Comparison of ENCODE assay signal across 28 cellular contexts in genomic region chr2:114919985-114920384, GRCh38.
"Had no signal": no experiment of that assay in that cellular context is flagged by ENCODE, and none has a peak within 500 bp of the region (broad histone marks: within the 10 kb centered on the region; RNA-seq: fewer than 3 reads in every experiment).

No MANE protein-coding gene starts in this region.

- ATAC-seq: stimulated activated effector memory CD8-positive, alpha-beta T cell treated with anti-CD3 and anti-CD28 coated beads, Interleukin-12 subunit alpha, Interleukin-12 subunit beta, amount 100 ng/mL, for 72 hours; stimulated activated memory B cell treated with anti-CD40 and anti-IgM and Interleukin-4, amounts not matched to agents 10 μg/mL and 1 μg/mL and 100 μg/mL, for 72 hours; stimulated activated naive B cell treated with anti-CD40 and anti-IgM and Interleukin-4, amounts not matched to agents 10 μg/mL and 1 μg/mL and 100 μg/mL, for 72 hours; stimulated activated naive CD8-positive, alpha-beta T cell treated with anti-CD3 and anti-CD28 coated beads, Interleukin-15, amount 100 ng/mL, for 72 hours; stimulated activated naive CD8-positive, alpha-beta T cell treated with anti-CD3 and anti-CD28 coated beads, Interleukin-15, Interleukin-2, amounts not matched to agents 100 U/mL and 50 U/mL, for 24 hours; upper lobe of right lung had no signal

- H3K27me3 Mint-ChIP-seq: stimulated activated memory B cell treated with anti-CD40 and anti-IgM and Interleukin-4, amounts not matched to agents 10 μg/mL and 1 μg/mL and 100 μg/mL, for 72 hours; stimulated activated naive B cell treated with anti-CD40 and anti-IgM and Interleukin-4, amounts not matched to agents 10 μg/mL and 1 μg/mL and 100 μg/mL, for 72 hours; stimulated activated naive CD8-positive, alpha-beta T cell treated with anti-CD3 and anti-CD28 coated beads, Interleukin-15, amount 100 ng/mL, for 72 hours; stimulated activated naive CD8-positive, alpha-beta T cell treated with anti-CD3 and anti-CD28 coated beads, Interleukin-15, Interleukin-2, amounts not matched to agents 100 ng/mL and 50 ng/mL, for 24 hours had no signal

- H3K27ac ChIP-seq: stomach, suprapubic skin, testis, thoracic aorta, thyroid gland, tibial artery, tibial nerve, transverse colon, upper lobe of left lung, upper lobe of right lung, uterus, vagina had no signal

- H3K27ac Mint-ChIP-seq: stimulated activated effector memory CD8-positive, alpha-beta T cell treated with anti-CD3 and anti-CD28 coated beads, Interleukin-12 subunit alpha, Interleukin-12 subunit beta, amount 100 ng/mL, for 72 hours; stimulated activated memory B cell treated with anti-CD40 and anti-IgM and Interleukin-4, amounts not matched to agents 10 μg/mL and 1 μg/mL and 100 μg/mL, for 72 hours; stimulated activated naive B cell treated with anti-CD40 and anti-IgM and Interleukin-4, amounts not matched to agents 10 μg/mL and 1 μg/mL and 100 μg/mL, for 72 hours; stimulated activated naive CD8-positive, alpha-beta T cell treated with anti-CD3 and anti-CD28 coated beads, Interleukin-15, amount 100 ng/mL, for 72 hours; stimulated activated naive CD8-positive, alpha-beta T cell treated with anti-CD3 and anti-CD28 coated beads, Interleukin-15, Interleukin-2, amounts not matched to agents 100 ng/mL and 50 ng/mL, for 24 hours; type B pancreatic cell had no signal

- H3K4me3 Mint-ChIP-seq: stimulated activated effector memory CD8-positive, alpha-beta T cell treated with anti-CD3 and anti-CD28 coated beads, Interleukin-12 subunit alpha, Interleukin-12 subunit beta, amount 100 ng/mL, for 72 hours; stimulated activated memory B cell treated with anti-CD40 and anti-IgM and Interleukin-4, amounts not matched to agents 10 μg/mL and 1 μg/mL and 100 μg/mL, for 72 hours; stimulated activated naive B cell treated with anti-CD40 and anti-IgM and Interleukin-4, amounts not matched to agents 10 μg/mL and 1 μg/mL and 100 μg/mL, for 72 hours; stimulated activated naive CD8-positive, alpha-beta T cell treated with anti-CD3 and anti-CD28 coated beads, Interleukin-15, amount 100 ng/mL, for 72 hours; stimulated activated naive CD8-positive, alpha-beta T cell treated with anti-CD3 and anti-CD28 coated beads, Interleukin-15, Interleukin-2, amounts not matched to agents 100 ng/mL and 50 ng/mL, for 24 hours; type B pancreatic cell had no signal

- H3K36me3 Mint-ChIP-seq: stimulated activated effector memory CD8-positive, alpha-beta T cell treated with anti-CD3 and anti-CD28 coated beads, Interleukin-12 subunit alpha, Interleukin-12 subunit beta, amount 100 ng/mL, for 72 hours; stimulated activated memory B cell treated with anti-CD40 and anti-IgM and Interleukin-4, amounts not matched to agents 10 μg/mL and 1 μg/mL and 100 μg/mL, for 72 hours; stimulated activated naive B cell treated with anti-CD40 and anti-IgM and Interleukin-4, amounts not matched to agents 10 μg/mL and 1 μg/mL and 100 μg/mL, for 72 hours; type B pancreatic cell had no signal

- H3K4me3 ChIP-seq: stomach, suprapubic skin, testis, thoracic aorta, thyroid gland, tibial artery, tibial nerve, transverse colon, upper lobe of left lung, upper lobe of right lung, uterus, vagina had no signal

- H3K4me1 ChIP-seq: stomach, suprapubic skin, testis, thyroid gland, tibial artery, tibial nerve, transverse colon, upper lobe of left lung, upper lobe of right lung, uterus, vagina had no signal

- H3K9me3 ChIP-seq: suprapubic skin, testis, thoracic aorta, thyroid gland, tibial artery, transverse colon, upper lobe of left lung, upper lobe of right lung, uterus, vagina had no signal

- H3K4me1 Mint-ChIP-seq: stimulated activated effector memory CD8-positive, alpha-beta T cell treated with anti-CD3 and anti-CD28 coated beads, Interleukin-12 subunit alpha, Interleukin-12 subunit beta, amount 100 ng/mL, for 72 hours; stimulated activated memory B cell treated with anti-CD40 and anti-IgM and Interleukin-4, amounts not matched to agents 10 μg/mL and 1 μg/mL and 100 μg/mL, for 72 hours; stimulated activated naive B cell treated with anti-CD40 and anti-IgM and Interleukin-4, amounts not matched to agents 10 μg/mL and 1 μg/mL and 100 μg/mL, for 72 hours; stimulated activated naive CD8-positive, alpha-beta T cell treated with anti-CD3 and anti-CD28 coated beads, Interleukin-15, amount 100 ng/mL, for 72 hours had no signal

- H3K36me3 ChIP-seq: stomach, suprapubic skin, thoracic aorta, thyroid gland, tibial artery, tibial nerve, transverse colon, upper lobe of left lung, upper lobe of right lung, uterus, vagina had no signal

- DNase-seq: stimulated activated CD4-positive, alpha-beta T cell treated with anti-CD3 and anti-CD28 coated beads, Interleukin-2, amount 100 ng/mL, for 48 hours; stimulated activated CD4-positive, alpha-beta T cell treated with anti-CD3 and anti-CD28 coated beads, Interleukin-4, amount 100 ng/mL, for 1 hour; stimulated activated CD4-positive, alpha-beta T cell treated with anti-CD3 and anti-CD28 coated beads, Interleukin-4, amount 100 ng/mL, for 24 hours; stimulated activated CD4-positive, alpha-beta T cell treated with anti-CD3 and anti-CD28 coated beads, Interleukin-4, amount 100 ng/mL, for 4 hours; stimulated activated CD8-positive, alpha-beta memory T cell treated with anti-CD3 and anti-CD28 coated beads, Interleukin-4, amount 100 ng/mL, for 48 hours; stimulated activated naive B cell treated with anti-CD40 and anti-IgM and Interleukin-4, amounts not matched to agents 10 μg/mL and 1 μg/mL and 100 μg/mL, for 72 hours; stimulated activated naive CD4-positive, alpha-beta T cell; stimulated activated naive CD4-positive, alpha-beta T cell treated with Interleukin-2 at 50 U/mL for 16 hours; stimulated activated naive CD8-positive, alpha-beta T cell treated with anti-CD3 and anti-CD28 coated beads, Interleukin-15, amount 100 ng/mL, for 72 hours; stimulated activated naive CD8-positive, alpha-beta T cell treated with anti-CD3 and anti-CD28 coated beads, Interleukin-15, Interleukin-2, amounts not matched to agents 100 U/mL and 50 U/mL, for 24 hours; stomach; substantia nigra; testis; thyroid gland; tibial artery; transverse colon; trophoblast cell; upper lobe of left lung; upper lobe of right lung; uterus had no signal

- H3K27me3 ChIP-seq: stomach, suprapubic skin, testis, thyroid gland, tibial artery, tibial nerve, transverse colon, upper lobe of left lung, upper lobe of right lung, uterus, vagina had no signal
